In genomic region chr7:48760528-48761265, GRCh38 we compare ENCODE assay signal across 19 cellular contexts.
A peak's percentile ranks its signal among the peaks of the same experiment; 100 is the strongest.
DNase-seq lines count a peak whose midpoint lies in the region; ATAC-seq and TF ChIP-seq lines count a peak whose summit lies in the region.
"Had no signal": no experiment of that assay in that cellular context is flagged by ENCODE, and none has a peak within 500 bp of the region (broad histone marks: within the 10 kb centered on the region; RNA-seq: fewer than 3 reads in every experiment).

No MANE protein-coding gene starts in this region.

- no peak for ATAC-seq in HG02610 (IDR thresholded peaks at IDR 0.05; ENCODE audit: unreplicated experiment)

- DNase-seq in A172 (ENCODE audit: low spot score) (peak; percentile 30), LHCN-M2 (ENCODE audit: low read depth) (peak; percentile 84), choroid plexus epithelial cell (ENCODE audit: low read depth) (peak; percentile 18), non-pigmented ciliary epithelial cell (ENCODE audit: low read depth) (peak; percentile 61), mucosa of gallbladder (ENCODE audit: low spot score) (no peak), nucleus accumbens (lab: John Stamatoyannopoulos, UW) (no peak)
- DNase-seq: EL, GF-D8, H9, HFFc6, KBM-7, NCI-H1092 treated with DMSO at 0.1 percent for 48 hours, NCI-H1436 treated with DMSO at 0.1 percent for 48 hours, NCI-H2029, NCI-H226, NCI-H510A treated with DMSO at 0.1 percent for 48 hours, NCI-H774 had no signal

- no peak overlapping the region for H3K4me3 ChIP-seq in choroid plexus epithelial cell (ENCODE audit: low read depth, low read length)
- H3K4me3 ChIP-seq: SJCRH30 had no signal

- TF ChIP-seq CTCF in choroid plexus epithelial cell (conservative IDR thresholded peaks at IDR 0.05; ENCODE audit: low read depth, low read length): no peak

Comparison
In these comparisons a context has a peak if more than half of its experiments do, and no peak if none do; other contexts are left out.
1. DNase-seq: peak in A172 (single experiment), LHCN-M2 (single experiment), choroid plexus epithelial cell (single experiment) and non-pigmented ciliary epithelial cell (single experiment); none in mucosa of gallbladder (single experiment) and nucleus accumbens (0 of 56).